In genomic region chr13:41588899-41589298, GRCh38 we compare ENCODE assay signal across 9 cellular contexts.
DNase-seq lines count a peak whose midpoint lies in the region; ATAC-seq, FAIRE-seq and TF ChIP-seq lines count a peak whose summit lies in the region.
"Had no signal": no experiment of that assay in that cellular context is flagged by ENCODE, and none has a peak within 500 bp of the region (broad histone marks: within the 10 kb centered on the region; RNA-seq: fewer than 3 reads in every experiment).

No MANE protein-coding gene starts in this region.

- peak overlapping the region; percentile 70 for H3K27ac ChIP-seq in osteoblast (ENCODE audit: low read depth, low read length)
- no peak overlapping the region for H3K27ac ChIP-seq in small intestine (ENCODE audit: low read depth in 1 of 2, low read length in 1 of 2)

- H2AFZ ChIP-seq in osteoblast (ENCODE audit: low read length), result no peak overlapping the region

- no peaks in the 10 kb centered on the region for H3K27me3 ChIP-seq in osteoblast (ENCODE audit: insufficient read depth, low read length)
- no peaks in the 10 kb centered on the region for H3K27me3 ChIP-seq in small intestine (ENCODE audit: control insufficient read depth in 2 of 2, insufficient read depth in 2 of 2, low read length in 2 of 2)

- no peak overlapping the region for H3K4me2 ChIP-seq in osteoblast (ENCODE audit: insufficient read depth, low read length)

- H3K4me1 Mint-ChIP-seq in T-helper 17 cell, result peaks cover 2% of the 10 kb centered on the region
- H3K4me1 Mint-ChIP-seq: immature natural killer cell had no signal

- no peaks in the 10 kb centered on the region for H3K79me2 ChIP-seq in osteoblast (ENCODE audit: insufficient read depth, low read length)

- H3K36me3 ChIP-seq in osteoblast (ENCODE audit: insufficient read depth, low read length) (peaks cover 5% of the 10 kb centered on the region), small intestine (ENCODE audit: control insufficient read depth in 2 of 2, insufficient read depth in 2 of 2, low read length in 2 of 2) (peaks cover 0 to 7% of the 10 kb centered on the region in 2 donors)

- ATAC-seq in T-helper 17 cell, result no peak
- no peak for ATAC-seq in GM21529 (IDR thresholded peaks at IDR 0.05; ENCODE audit: unreplicated experiment)
- ATAC-seq in Right ventricle myocardium superior (ENCODE audit: poor library complexity), result no peak

- TF ChIP-seq CTCF in astrocyte of the spinal cord (IDR thresholded peaks at IDR 0.05; ENCODE audit: low read depth, low read length) (no peak), osteoblast (IDR thresholded peaks at IDR 0.05; ENCODE audit: extremely low read depth, low read depth, low read length) (no peak)

- H3K9me3 ChIP-seq in osteoblast (ENCODE audit: low read depth, low read length), result no peaks in the 10 kb centered on the region
- no peaks in the 10 kb centered on the region for H3K9me3 ChIP-seq in small intestine (ENCODE audit: control insufficient read depth, low read depth)
- H3K9me3 ChIP-seq in T-helper 17 cell (ENCODE audit: control insufficient read depth, low read length, poor library complexity, severe bottlenecking), result no peaks in the 10 kb centered on the region

- no peaks in the 10 kb centered on the region for H4K20me1 ChIP-seq in osteoblast (ENCODE audit: insufficient read depth, low read length)

- peak; percentile 96 for DNase-seq in ELR (ENCODE audit: low read depth)
- peak; percentile 10 for DNase-seq in NCI-H69 (lab: John Stamatoyannopoulos, UW)
- peak; percentile 90 for DNase-seq in astrocyte of the spinal cord (ENCODE audit: low read depth, low spot score)
- peak; percentile 80 for DNase-seq in osteoblast (ENCODE audit: insufficient read length, low spot score, missing footprints)
- no peak for DNase-seq in small intestine
- no peak for DNase-seq in T-helper 17 cell
- DNase-seq in Right ventricle myocardium superior, result no peak
- DNase-seq: immature natural killer cell had no signal

- H3K27me3 Mint-ChIP-seq in T-helper 17 cell, result no peaks in the 10 kb centered on the region

- intact Hi-C loops in Right ventricle myocardium superior (cut with DNase I), result no loop called here

- in situ Hi-C loops in astrocyte of the spinal cord (cut with HindIII; ENCODE audit: low sequenced_read_pairs), result no loop called here

- H3K4me1 ChIP-seq in osteoblast (ENCODE audit: insufficient read depth, low read length), result peaks cover 17% of the 10 kb centered on the region
- H3K4me1 ChIP-seq in small intestine (ENCODE audit: control insufficient read depth in 2 of 2, insufficient read depth in 1 of 2, low read depth in 1 of 2, low read length in 1 of 2), result no peaks in the 10 kb centered on the region

- no peak overlapping the region for H3K4me3 Mint-ChIP-seq in T-helper 17 cell
- H3K4me3 Mint-ChIP-seq: immature natural killer cell had no signal

- 85 to 91% (median 89%) methylated on average over 2 of the region's 2 CpGs for WGBS in small intestine, 3 donors

- H3K4me3 ChIP-seq in astrocyte of the spinal cord (ENCODE audit: low read depth, low read length), result no peak overlapping the region
- no peak overlapping the region for H3K4me3 ChIP-seq in osteoblast (ENCODE audit: insufficient read depth, low read length)
- H3K4me3 ChIP-seq in small intestine (ENCODE audit: low read depth in 1 of 2, low read length in 2 of 2), result no peak overlapping the region

- no peak for FAIRE-seq in small intestine (lab: Jason Lieb, UNC)

- H3K36me3 Mint-ChIP-seq in T-helper 17 cell (ENCODE audit: low read depth), result peaks cover 2% of the 10 kb centered on the region

- no peak overlapping the region for H3K27ac Mint-ChIP-seq in T-helper 17 cell

Comparison
In these comparisons a context has a peak if more than half of its experiments do, and no peak if none do; other contexts are left out.
1. DNase-seq: peak in ELR (single experiment), NCI-H69 (single experiment), astrocyte of the spinal cord (single experiment) and osteoblast (single experiment); none in small intestine (single experiment), T-helper 17 cell (0 of 3) and Right ventricle myocardium superior (single experiment).